24 cellular contexts compared by ENCODE assay signal in genomic region chr3:58261954-58262666, GRCh38. TPM values are rescaled to one million over a fixed set of nuclear protein-coding genes. Genes with fewer than 3 reads are reported as not detected.
A peak's percentile ranks its signal among the peaks of the same experiment; 100 is the strongest.
DNase-seq lines count a peak whose midpoint lies in the region; ATAC-seq, FAIRE-seq and TF ChIP-seq lines count a peak whose summit lies in the region.
"Had no signal": no experiment of that assay in that cellular context is flagged by ENCODE, and none has a peak within 500 bp of the region (broad histone marks: within the 10 kb centered on the region; RNA-seq: fewer than 3 reads in every experiment).

No MANE protein-coding gene starts in this region.

- no peaks in the 10 kb centered on the region for H4K20me1 ChIP-seq in astrocyte (ENCODE audit: insufficient read depth, low read length)

- peak; percentile 52 for FAIRE-seq in astrocyte (lab: Jason Lieb, UNC)
- FAIRE-seq: D721Med, H54 had no signal

- H3K27me3 Mint-ChIP-seq in astrocyte (ENCODE audit: low read depth, unreplicated experiment): no peaks in the 10 kb centered on the region
- peaks cover 0 to 2% of the 10 kb centered on the region in 2 donors for H3K27me3 Mint-ChIP-seq in CD8-positive, alpha-beta memory T cell
- H3K27me3 Mint-ChIP-seq: activated CD4-positive, alpha-beta memory T cell treated with anti-CD3 and anti-CD28 coated beads, Interleukin-2, amount 10 ng/mL, durations not matched to agents 7 days and 5 days; activated naive CD8-positive, alpha-beta T cell treated with anti-CD3 and anti-CD28 coated beads, Interleukin-2, amount 10 ng/mL, durations not matched to agents 7 days and 5 days; memory B cell; natural killer cell treated with Interleukin-12 subunit alpha and Interleukin-12 subunit beta and Interleukin-15 and Interleukin-18, amount 100 ng/mL, for 72 hours had no signal

- H3K27ac ChIP-seq in astrocyte (ENCODE audit: low read depth, low read length): no peak overlapping the region
- no peak overlapping the region for H3K27ac ChIP-seq in CD8-positive, alpha-beta memory T cell (ENCODE audit: low read depth, low read length)
- H3K27ac ChIP-seq: tibial artery had no signal

- ATAC-seq in GM21786 (IDR thresholded peaks at IDR 0.05; ENCODE audit: unreplicated experiment) (peak; percentile 85), HG03108 (IDR thresholded peaks at IDR 0.05; ENCODE audit: unreplicated experiment) (peak; percentile 75), GM21360 (IDR thresholded peaks at IDR 0.05; ENCODE audit: unreplicated experiment) (no peak), GM18520 (IDR thresholded peaks at IDR 0.05; ENCODE audit: unreplicated experiment) (no peak)
- ATAC-seq: activated T-cell treated with anti-CD3 and anti-CD28 coated beads, Interleukin-2, amount 50 U/mL, for 72 hours; natural killer cell treated with Interleukin-12 subunit alpha and Interleukin-12 subunit beta and Interleukin-15 and Interleukin-18, amount 100 ng/mL, for 72 hours had no signal

- peaks cover 13% of the 10 kb centered on the region for H3K4me1 Mint-ChIP-seq in astrocyte (ENCODE audit: low read depth, unreplicated experiment)
- H3K4me1 Mint-ChIP-seq in CD8-positive, alpha-beta memory T cell: no peaks in the 10 kb centered on the region
- H3K4me1 Mint-ChIP-seq: memory B cell had no signal

- H2AFZ ChIP-seq in astrocyte (ENCODE audit: low read depth, low read length): no peak overlapping the region

- H3K27ac Mint-ChIP-seq in astrocyte (ENCODE audit: unreplicated experiment): no peak overlapping the region
- H3K27ac Mint-ChIP-seq in CD8-positive, alpha-beta memory T cell: no peak overlapping the region
- H3K27ac Mint-ChIP-seq: activated CD4-positive, alpha-beta memory T cell treated with anti-CD3 and anti-CD28 coated beads, Interleukin-2, amount 10 ng/mL, durations not matched to agents 7 days and 5 days; activated naive CD8-positive, alpha-beta T cell treated with anti-CD3 and anti-CD28 coated beads, Interleukin-2, amount 10 ng/mL, durations not matched to agents 7 days and 5 days; activated T-cell treated with anti-CD3 and anti-CD28 coated beads, Interleukin-2, amount 50 U/mL, for 72 hours; memory B cell; natural killer cell treated with Interleukin-12 subunit alpha and Interleukin-12 subunit beta and Interleukin-15 and Interleukin-18, amount 100 ng/mL, for 72 hours had no signal

- POLR2A ChIA-PET in CD8-positive, alpha-beta memory T cell (lab: Charles Lee): no interaction called here

- H3K79me2 ChIP-seq in astrocyte (ENCODE audit: insufficient read depth, low read length): no peaks in the 10 kb centered on the region

- no peak overlapping the region for H3K4me3 ChIP-seq in astrocyte (ENCODE audit: insufficient read depth, low read depth, low read length)
- no peak overlapping the region for H3K4me3 ChIP-seq in CD8-positive, alpha-beta memory T cell (ENCODE audit: low read length)
- H3K4me3 ChIP-seq: tibial artery had no signal

- no peak overlapping the region for H3K9ac ChIP-seq in astrocyte (ENCODE audit: low read length)

- H3K4me2 ChIP-seq in astrocyte (ENCODE audit: low read length): no peak overlapping the region

- no peaks in the 10 kb centered on the region for H3K9me3 ChIP-seq in astrocyte (ENCODE audit: insufficient read depth, low read depth, low read length)
- H3K9me3 ChIP-seq in CD8-positive, alpha-beta memory T cell (ENCODE audit: low read length): no peaks in the 10 kb centered on the region
- H3K9me3 ChIP-seq: tibial artery had no signal

- no peaks in the 10 kb centered on the region for H3K36me3 Mint-ChIP-seq in astrocyte (ENCODE audit: low read depth, unreplicated experiment)
- H3K36me3 Mint-ChIP-seq in CD8-positive, alpha-beta memory T cell: peaks cover 6 to 35% (median 21%) of the 10 kb centered on the region in 3 donors

- TF ChIP-seq CTCF in astrocyte (IDR thresholded peaks at IDR 0.05; ENCODE audit: insufficient read depth, low read depth, low read length): no peak

- no peaks in the 10 kb centered on the region for H3K36me3 ChIP-seq in astrocyte (ENCODE audit: insufficient read depth, low read length)
- peaks cover 6% of the 10 kb centered on the region for H3K36me3 ChIP-seq in CD8-positive, alpha-beta memory T cell (ENCODE audit: insufficient read depth, low read length)

- no peaks in the 10 kb centered on the region for H3K9me3 Mint-ChIP-seq in astrocyte (ENCODE audit: unreplicated experiment)
- H3K9me3 Mint-ChIP-seq in CD8-positive, alpha-beta memory T cell: no peaks in the 10 kb centered on the region
- H3K9me3 Mint-ChIP-seq: activated CD4-positive, alpha-beta memory T cell treated with anti-CD3 and anti-CD28 coated beads, Interleukin-2, amount 10 ng/mL, durations not matched to agents 7 days and 5 days; activated naive CD8-positive, alpha-beta T cell treated with anti-CD3 and anti-CD28 coated beads, Interleukin-2, amount 10 ng/mL, durations not matched to agents 7 days and 5 days; activated T-cell treated with anti-CD3 and anti-CD28 coated beads, Interleukin-2, amount 50 U/mL, for 72 hours; memory B cell; natural killer cell treated with Interleukin-12 subunit alpha and Interleukin-12 subunit beta and Interleukin-15 and Interleukin-18, amount 100 ng/mL, for 72 hours had no signal

- peaks cover 13% of the 10 kb centered on the region for H3K4me1 ChIP-seq in astrocyte (ENCODE audit: insufficient read depth, low read length)
- no peaks in the 10 kb centered on the region for H3K4me1 ChIP-seq in CD8-positive, alpha-beta memory T cell (ENCODE audit: insufficient read depth, low read length)
- H3K4me1 ChIP-seq: tibial artery had no signal

- no peak overlapping the region for H3K4me3 Mint-ChIP-seq in astrocyte (ENCODE audit: unreplicated experiment)
- H3K4me3 Mint-ChIP-seq in CD8-positive, alpha-beta memory T cell: no peak overlapping the region
- H3K4me3 Mint-ChIP-seq: activated CD4-positive, alpha-beta memory T cell treated with anti-CD3 and anti-CD28 coated beads, Interleukin-2, amount 10 ng/mL, durations not matched to agents 7 days and 5 days; activated naive CD8-positive, alpha-beta T cell treated with anti-CD3 and anti-CD28 coated beads, Interleukin-2, amount 10 ng/mL, durations not matched to agents 7 days and 5 days; activated T-cell treated with anti-CD3 and anti-CD28 coated beads, Interleukin-2, amount 50 U/mL, for 72 hours; memory B cell; natural killer cell treated with Interleukin-12 subunit alpha and Interleukin-12 subunit beta and Interleukin-15 and Interleukin-18, amount 100 ng/mL, for 72 hours had no signal

- DNase-seq in GM19238 (ENCODE audit: insufficient read length, low spot score) (peak; percentile 17), astrocyte (ENCODE audit: low read depth) (no peak), middle frontal gyrus (ENCODE audit: extremely low spot score, low spot score) (no peak)
- DNase-seq in CD8-positive, alpha-beta memory T cell: no peak
- DNase-seq: activated CD4-positive, alpha-beta memory T cell treated with anti-CD3 and anti-CD28 coated beads, Interleukin-2, amount 10 ng/mL, durations not matched to agents 7 days and 5 days; activated naive CD8-positive, alpha-beta T cell treated with anti-CD3 and anti-CD28 coated beads, Interleukin-2, amount 10 ng/mL, durations not matched to agents 7 days and 5 days; activated T-cell treated with anti-CD3 and anti-CD28 coated beads, Interleukin-2, amount 50 U/mL, for 72 hours; AML-193; cortex of kidney; foreskin fibroblast; hippocampal formation; NCI-H226; T-helper 1 cell; tibial artery had no signal

- no peaks in the 10 kb centered on the region for H3K27me3 ChIP-seq in astrocyte (ENCODE audit: insufficient read depth, low read length)
- H3K27me3 ChIP-seq in CD8-positive, alpha-beta memory T cell (ENCODE audit: insufficient read depth, low read length, poor library complexity, severe bottlenecking): no peaks in the 10 kb centered on the region
- H3K27me3 ChIP-seq: tibial artery had no signal

- CTCF ChIA-PET in CD8-positive, alpha-beta memory T cell (lab: Charles Lee): no interaction called here

RNA-seq across cellular contexts. Expression of gene ABHD6, which starts 24.5 kb away (rescaled TPM):
- total RNA-seq in astrocyte: 3.8 and 3.9 TPM in 2 replicates
- 1 to 10 TPM; 6.6 to 7.1 TPM for total RNA-seq in CD8-positive, alpha-beta memory T cell
- 10.6 TPM for polyA plus RNA-seq in CD8-positive, alpha-beta memory T cell

RNA-seq across cellular contexts. Expression of gene RPP14, which starts 43.9 kb away (rescaled TPM):
- total RNA-seq in astrocyte: 19.0 and 22.2 TPM in 2 replicates
- 10 to 100 TPM; 22.7 to 24.5 TPM for total RNA-seq in CD8-positive, alpha-beta memory T cell
- 6.3 TPM for polyA plus RNA-seq in CD8-positive, alpha-beta memory T cell

RNA-seq across cellular contexts. Expression of gene HTD2, which starts 44.2 kb away (rescaled TPM):
- 7.3 and 7.7 TPM in 2 replicates for total RNA-seq in astrocyte
- total RNA-seq in CD8-positive, alpha-beta memory T cell: 10 to 100 TPM; 12.4 to 14.6 TPM
- polyA plus RNA-seq in CD8-positive, alpha-beta memory T cell: 29.6 TPM

RNA-seq across cellular contexts. Expression of gene DNASE1L3, which starts 51.3 kb away (rescaled TPM):
- not detected in 2 replicates for total RNA-seq in astrocyte
- total RNA-seq in CD8-positive, alpha-beta memory T cell: not detected
- not detected for polyA plus RNA-seq in CD8-positive, alpha-beta memory T cell
- total RNA-seq: activated CD4-positive, alpha-beta memory T cell treated with anti-CD3 and anti-CD28 coated beads, Interleukin-2, amount 10 ng/mL, durations not matched to agents 7 days and 5 days; activated naive CD8-positive, alpha-beta T cell treated with anti-CD3 and anti-CD28 coated beads, Interleukin-2, amount 10 ng/mL, durations not matched to agents 7 days and 5 days; activated T-cell treated with anti-CD3 and anti-CD28 coated beads, Interleukin-2, amount 50 U/mL, for 72 hours; kidney epithelial cell; M059J; natural killer cell treated with Interleukin-12 subunit alpha and Interleukin-12 subunit beta and Interleukin-15 and Interleukin-18, amount 100 ng/mL, for 72 hours had no signal

Comparison
In these comparisons a context has a peak if more than half of its experiments do, and no peak if none do; other contexts are left out.
1. ATAC-seq: peak in GM21786 (single experiment) and HG03108 (single experiment); none in GM21360 (single experiment) and GM18520 (single experiment).